ENCODE assay signal across 8 cellular contexts in the genomic region with DNA sequence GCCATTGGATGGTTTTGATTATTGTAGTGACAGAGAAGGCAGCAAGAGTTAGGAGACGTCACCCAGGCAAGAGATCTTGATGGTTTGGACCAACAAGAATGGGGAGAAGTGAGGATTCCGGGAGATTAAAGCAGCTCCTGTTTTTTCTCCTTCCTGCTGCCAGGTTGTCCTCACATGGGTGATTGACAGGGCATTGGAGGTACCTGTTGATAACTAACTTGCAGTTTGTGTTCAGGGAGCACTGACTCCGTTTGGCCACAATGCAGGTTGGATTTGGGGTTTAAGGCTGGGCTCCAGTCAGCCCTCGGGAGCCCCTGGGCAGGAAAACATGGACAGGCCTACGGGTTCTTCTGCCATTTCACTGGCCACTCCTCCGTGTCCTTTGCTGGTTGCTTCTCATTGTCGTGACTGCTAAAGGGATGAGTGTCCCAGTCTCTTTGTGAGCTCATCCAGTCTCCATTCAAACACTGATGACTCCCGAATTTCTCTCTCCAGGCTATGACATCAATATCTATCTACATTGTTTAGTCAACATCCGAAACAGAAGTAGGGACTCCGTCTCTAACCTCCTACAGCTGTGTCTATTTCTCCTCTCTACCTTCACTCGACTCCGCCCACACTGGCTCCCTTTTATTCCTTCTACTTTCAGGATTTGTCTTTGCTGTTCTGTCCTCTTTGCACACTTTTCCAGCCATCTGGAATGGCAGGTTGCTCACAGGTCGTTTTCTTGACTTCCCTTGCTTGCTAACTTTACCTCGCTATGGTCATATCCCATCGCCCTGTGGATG. TPM values are rescaled to one million over a fixed set of nuclear protein-coding genes. Genes with fewer than 3 reads are reported as not detected.
DNase-seq lines count a peak whose midpoint lies in the region; ATAC-seq and TF ChIP-seq lines count a peak whose summit lies in the region.

No MANE protein-coding gene starts in this region.

- H3K4me1 ChIP-seq in HCT116 (ENCODE audit: control insufficient read depth in 1 of 2, insufficient read depth in 2 of 2, low read length in 2 of 2) = peaks cover 34 to 42% of the 10 kb centered on the region in 2 experiments
- peaks cover 31 to 35% of the 10 kb centered on the region in 2 donors for H3K4me1 ChIP-seq in gastrocnemius medialis
- H3K4me1 ChIP-seq in colonic mucosa = peaks cover 7% of the 10 kb centered on the region

- H3K36me3 ChIP-seq in HCT116 (ENCODE audit: control insufficient read depth in 1 of 2, insufficient read depth in 2 of 2, low read length in 2 of 2) = no peaks in the 10 kb centered on the region; a peak in 2 of 4 replicates
- no peaks in the 10 kb centered on the region for H3K36me3 ChIP-seq in SU-DHL-6 (ENCODE audit: low read length)
- H3K36me3 ChIP-seq in gastrocnemius medialis = peaks cover 0 to 5% of the 10 kb centered on the region in 2 donors
- H3K36me3 ChIP-seq in colonic mucosa = no peaks in the 10 kb centered on the region

- TF ChIP-seq POLR2A in HCT116 (IDR thresholded peaks at IDR 0.05; ENCODE audit: borderline replicate concordance, extremely low read depth, insufficient read depth, insufficient read length) (no peak), gastrocnemius medialis (IDR thresholded peaks at IDR 0.05) (no peak)

- POLR2A ChIA-PET in HCT116 (lab: Charles Lee) = interaction anchor here (0.5 to 2.5 kb wide), 8 partner anchors 16 to 173 kb away, joined by 4 to 13 read pairs (median 5); partner anchors contain the start of genes AKT1S1, MED25, PRMT1 and TBC1D17

- RAD21 ChIA-PET in HCT116 (lab: Charles Lee; ENCODE audit: low non-redundant PET in 1 of 2, low total read pairs in 2 of 2, uncharacterized antibody in 2 of 2, unreplicated experiment in 2 of 2) = no interaction called here

- peak overlapping the region; percentile 85 to 90 for H3K4me3 ChIP-seq in HCT116 (replicated peaks in 1 of 2; ENCODE audit: low read depth in 1 of 2, low read length in 2 of 2)
- no peak overlapping the region for H3K4me3 ChIP-seq in SU-DHL-6 (ENCODE audit: insufficient read depth, low read length, poor library complexity, severe bottlenecking)
- peak overlapping the region; percentile 90 for H3K4me3 ChIP-seq in fibroblast of the aortic adventitia (ENCODE audit: low read depth, low read length)
- H3K4me3 ChIP-seq in gastrocnemius medialis = peak overlapping the region; percentile 49 to 79 (median 73)
- no peak overlapping the region for H3K4me3 ChIP-seq in colonic mucosa

- TF ChIP-seq CTCF in HCT116 (IDR thresholded peaks at IDR 0.05 in 2 of 3, conservative IDR thresholded peaks at IDR 0.05 in 1 of 3; ENCODE audit: borderline replicate concordance in 1 of 3, insufficient read depth in 1 of 3, low read depth in 2 of 3, low read length in 2 of 3) (no peak), SU-DHL-6 (IDR thresholded peaks at IDR 0.05; ENCODE audit: insufficient read depth, low read length, poor library complexity, severe bottlenecking) (no peak), fibroblast of the aortic adventitia (IDR thresholded peaks at IDR 0.05; ENCODE audit: insufficient read depth, low read length) (no peak), gastrocnemius medialis (IDR thresholded peaks at IDR 0.05 in 4 of 5, conservative IDR thresholded peaks at IDR 0.05 in 1 of 5) (no peak), colonic mucosa (IDR thresholded peaks at IDR 0.05) (no peak)

- BruUV-seq in HCT116 (replicated peaks; lab: Mats Ljungman, UMichigan) = TSS peak; percentile 54

- H4K20me1 ChIP-seq in HCT116 (ENCODE audit: insufficient read depth) = no peaks in the 10 kb centered on the region
- 0 out of 2 replicates have a peak, but pooled peaks cover 3% of the 10 kb centered on the region for H4K20me1 ChIP-seq in SU-DHL-6 (ENCODE audit: low read depth, low read length)

- in situ Hi-C loops in gastrocnemius medialis (cut with MboI; ENCODE audit: low sequenced_read_pairs in 4 of 4) = no loop called here

- H3F3A ChIP-seq in SU-DHL-6 (ENCODE audit: insufficient read depth) = peaks cover 15% of the 10 kb centered on the region

- H3K9ac ChIP-seq in HCT116 (ENCODE audit: low read length) (peak overlapping the region; percentile 97; the same call in 1 of the 2 replicates), SU-DHL-6 (ENCODE audit: low read length) (no peak overlapping the region), colonic mucosa (ENCODE audit: low read depth in 2 of 2, low read length in 2 of 2) (peak overlapping the region in 1 of 2 donors; percentile 92)

- H3K9me3 ChIP-seq in HCT116 (ENCODE audit: control insufficient read depth in 1 of 2, insufficient read depth in 1 of 2, low read depth in 1 of 2, low read length in 2 of 2) (no peaks in the 10 kb centered on the region), SU-DHL-6 (ENCODE audit: insufficient read depth, low read length) (no peaks in the 10 kb centered on the region), gastrocnemius medialis (no peaks in the 10 kb centered on the region), colonic mucosa (no peaks in the 10 kb centered on the region)

- intact Hi-C loops in HCT116 (cut with micrococcal nuclease) = no loop called here
- intact Hi-C loops in gastrocnemius medialis (cut with DNase I; ENCODE audit: low total_unique reads) = loop anchor here (1.0 to 2.0 kb wide), 2 partner anchors 17 to 32 kb away; partner anchors contain the start of gene PNKP
- intact Hi-C loops in colonic mucosa (cut with DNase I) = no loop called here

- H2AFZ ChIP-seq in HCT116 (ENCODE audit: low read depth, low read length, poor library complexity, severe bottlenecking) = no peak overlapping the region
- no peak overlapping the region for H2AFZ ChIP-seq in SU-DHL-6 (ENCODE audit: low read depth, low read length, severe bottlenecking)

- H3K27me3 ChIP-seq in HCT116 (ENCODE audit: insufficient read depth, low read length) (no peaks in the 10 kb centered on the region), SU-DHL-6 (ENCODE audit: low read length) (no peaks in the 10 kb centered on the region), gastrocnemius medialis (no peaks in the 10 kb centered on the region), colonic mucosa (no peaks in the 10 kb centered on the region)

- CTCF ChIA-PET in HCT116 (lab: Charles Lee) = interaction anchor here (0.9 kb wide), 1 partner anchor 99 kb away, joined by 3 read pairs; no protein-coding TSS in a partner anchor

- H3K27ac ChIP-seq in HCT116 (ENCODE audit: low read depth, low read length) (peak overlapping the region; percentile 91), SU-DHL-6 (ENCODE audit: low read depth, low read length) (no peak overlapping the region), gastrocnemius medialis (peak overlapping the region; percentile 94 to 99 (median 97)), colonic mucosa (no peak overlapping the region)

- H3K4me2 ChIP-seq in HCT116 (ENCODE audit: low read length) = peak overlapping the region; percentile 98
- peak overlapping the region; percentile 57 for H3K4me2 ChIP-seq in SU-DHL-6 (ENCODE audit: low read depth, low read length, poor library complexity, severe bottlenecking)

- H3K9me2 ChIP-seq in HCT116 (ENCODE audit: insufficient read depth) = no peaks in the 10 kb centered on the region
- no peaks in the 10 kb centered on the region for H3K9me2 ChIP-seq in SU-DHL-6 (replicated peaks; ENCODE audit: insufficient read depth, low read length)

- ATAC-seq in HCT116 (no peak), gastrocnemius medialis (no peak)

- H3K79me2 ChIP-seq in HCT116 (ENCODE audit: insufficient read depth, low read length) = peaks cover 30% of the 10 kb centered on the region
- peaks cover 7% of the 10 kb centered on the region; the same call in 1 of the 2 replicates for H3K79me2 ChIP-seq in SU-DHL-6 (ENCODE audit: insufficient read depth, low read length)

- no peak for TF ChIP-seq RAD21 in HCT116 (IDR thresholded peaks at IDR 0.05; ENCODE audit: low read depth)

- DNase-seq in HCT116 (ENCODE audit: low read depth, low spot score) = no peak
- no peak for DNase-seq in fibroblast of the aortic adventitia (ENCODE audit: low read depth)
- DNase-seq in gastrocnemius medialis = no peak
- DNase-seq in globus pallidus (ENCODE audit: low spot score) = no peak
- no peak for DNase-seq in colonic mucosa
- DNase-seq in AML-193 (lab: John Stamatoyannopoulos, UW) = no peak
- DNase-seq in HuH-7 (ENCODE audit: low spot score) = no peak

TF ChIP-seq in HCT116, 20 proteins besides CTCF, POLR2A, EP300 and RAD21 (continues in another document):
- TF ChIP-seq SP1 (IDR thresholded peaks at IDR 0.05; ENCODE audit: low read depth) (no peak), EGR1 (IDR thresholded peaks at IDR 0.05; ENCODE audit: low read depth) (no peak)

RNA-seq across cellular contexts. Expression of gene PTOV1, which starts 1.3 kb away (rescaled TPM):
- total RNA-seq in HCT116 (2021; ENCODE audit: unreplicated experiment) = 236 TPM
- polyA plus RNA-seq in HCT116 (2012) = 179 and 183 TPM in 2 replicates
- total RNA-seq in fibroblast of the aortic adventitia (ENCODE audit: low replicate concordance) = 46.2 and 51.2 TPM in 2 replicates
- total RNA-seq in gastrocnemius medialis = 10 to 100 TPM; 77.6 to 88.2 (median 87.0) TPM
- 100 to 1,000 TPM; 109 to 128 TPM for total RNA-seq in colonic mucosa

RNA-seq across cellular contexts. Expression of gene PNKP, which starts 17.7 kb away (rescaled TPM):
- 129 TPM for total RNA-seq in HCT116 (2021; ENCODE audit: unreplicated experiment)
- polyA plus RNA-seq in HCT116 (2012) = 53.4 and 61.0 TPM in 2 replicates
- 42.3 and 58.3 TPM in 2 replicates for total RNA-seq in fibroblast of the aortic adventitia (ENCODE audit: low replicate concordance)
- 10 to 100 TPM; 14.9 to 43.4 (median 21.1) TPM for total RNA-seq in gastrocnemius medialis
- total RNA-seq in colonic mucosa = 100 to 1,000 TPM in 1 of 2 donors, 10 to 100 TPM in 1; 53.7 to 137 TPM

RNA-seq across cellular contexts. Expression of gene AKT1S1, which starts 27.5 kb away (rescaled TPM):
- 70.6 TPM for total RNA-seq in HCT116 (2021; ENCODE audit: unreplicated experiment)
- 49.3 and 54.5 TPM in 2 replicates for polyA plus RNA-seq in HCT116 (2012)
- 14.4 and 20.6 TPM in 2 replicates for total RNA-seq in fibroblast of the aortic adventitia (ENCODE audit: low replicate concordance)
- total RNA-seq in gastrocnemius medialis = 10 to 100 TPM; 23.8 to 56.8 (median 43.4) TPM
- total RNA-seq in colonic mucosa = 10 to 100 TPM; 32.7 to 74.9 TPM

RNA-seq across cellular contexts. Expression of gene TBC1D17, which starts 27.9 kb away (rescaled TPM):
- total RNA-seq in HCT116 (2021; ENCODE audit: unreplicated experiment) (32.9 TPM), fibroblast of the aortic adventitia (ENCODE audit: low replicate concordance) (16.3 and 17.1 TPM in 2 replicates), gastrocnemius medialis (10 to 100 TPM; 48.7 to 84.3 (median 66.4) TPM), colonic mucosa (10 to 100 TPM; 29.4 to 33.7 TPM)
- polyA plus RNA-seq in HCT116 (2012) = 25.9 and 27.8 TPM in 2 replicates

RNA-seq across cellular contexts. Expression of gene MED25, which starts 31.5 kb away (rescaled TPM):
- total RNA-seq in HCT116 (2021; ENCODE audit: unreplicated experiment) = 77.7 TPM
- polyA plus RNA-seq in HCT116 (2012) = 56.6 and 62.7 TPM in 2 replicates
- total RNA-seq in fibroblast of the aortic adventitia (ENCODE audit: low replicate concordance) = 19.4 and 21.7 TPM in 2 replicates
- 100 to 1,000 TPM in 1 of 4 donors, 10 to 100 TPM in 3; 46.6 to 105 (median 78.7) TPM for total RNA-seq in gastrocnemius medialis
- total RNA-seq in colonic mucosa = 10 to 100 TPM; 46.1 to 77.2 TPM

Comparison
In these comparisons a context has a peak if more than half of its experiments do, and no peak if none do; other contexts are left out.
1. H3K27ac ChIP-seq: peak in HCT116 (single experiment) and gastrocnemius medialis (4 of 4); none in SU-DHL-6 (single experiment) and colonic mucosa (single experiment).
2. H3K4me3 ChIP-seq: peak in HCT116 (2 of 2), fibroblast of the aortic adventitia (single experiment) and gastrocnemius medialis (4 of 4); none in SU-DHL-6 (single experiment) and colonic mucosa (single experiment).